ENCODE assay signal across 18 cellular contexts in the genomic region with DNA sequence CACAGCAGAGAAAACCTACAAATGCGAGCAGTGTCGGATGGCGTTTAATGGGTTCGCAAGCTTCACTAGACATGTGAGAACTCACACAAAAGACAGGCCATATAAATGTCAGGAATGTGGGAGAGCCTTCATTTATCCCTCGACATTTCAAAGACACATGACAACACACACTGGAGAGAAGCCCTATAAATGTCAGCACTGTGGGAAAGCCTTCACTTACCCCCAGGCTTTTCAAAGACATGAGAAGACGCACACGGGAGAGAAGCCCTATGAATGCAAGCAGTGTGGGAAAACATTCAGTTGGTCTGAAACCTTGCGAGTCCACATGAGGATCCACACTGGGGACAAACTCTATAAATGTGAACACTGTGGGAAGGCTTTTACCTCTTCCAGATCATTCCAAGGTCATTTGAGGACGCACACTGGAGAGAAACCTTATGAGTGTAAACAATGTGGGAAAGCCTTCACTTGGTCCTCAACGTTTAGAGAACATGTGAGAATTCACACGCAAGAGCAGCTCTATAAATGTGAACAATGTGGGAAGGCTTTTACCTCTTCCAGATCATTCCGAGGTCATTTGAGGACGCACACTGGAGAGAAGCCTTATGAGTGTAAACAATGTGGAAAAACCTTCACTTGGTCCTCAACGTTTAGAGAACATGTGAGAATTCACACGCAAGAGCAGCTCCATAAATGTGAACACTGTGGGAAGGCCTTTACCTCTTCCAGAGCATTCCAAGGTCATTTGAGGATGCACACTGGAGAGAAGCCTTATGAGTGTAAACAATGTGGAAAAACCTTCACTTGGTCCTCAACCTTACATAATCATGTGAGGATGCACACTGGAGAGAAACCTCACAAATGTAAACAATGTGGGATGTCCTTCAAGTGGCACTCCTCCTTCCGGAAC. TPM values are rescaled to one million over a fixed set of nuclear protein-coding genes. Genes with fewer than 3 reads are reported as not detected.
DNase-seq lines count a peak whose midpoint lies in the region; ATAC-seq, FAIRE-seq and TF ChIP-seq lines count a peak whose summit lies in the region.
"Had no signal": no experiment of that assay in that cellular context is flagged by ENCODE, and none has a peak within 500 bp of the region (broad histone marks: within the 10 kb centered on the region; RNA-seq: fewer than 3 reads in every experiment).

No MANE protein-coding gene starts in this region.

- peaks cover 6% of the 10 kb centered on the region for H3K27me3 Mint-ChIP-seq in neural progenitor cell (ENCODE audit: insufficient read depth, low read depth)

- H3K36me3 ChIP-seq in HUES6 (ENCODE audit: control insufficient read depth, insufficient read depth, low read length), result peaks cover 49% of the 10 kb centered on the region
- peaks cover 16% of the 10 kb centered on the region for H3K36me3 ChIP-seq in bronchial epithelial cell (ENCODE audit: control insufficient read depth, insufficient read depth, low read length)
- H3K36me3 ChIP-seq in neural progenitor cell, result peaks cover 30% of the 10 kb centered on the region

- H3K4me1 ChIP-seq in HUES6 (ENCODE audit: control insufficient read depth, insufficient read depth, low read length), result no peaks in the 10 kb centered on the region
- peaks cover 7% of the 10 kb centered on the region for H3K4me1 ChIP-seq in neural progenitor cell
- H3K4me1 ChIP-seq: BE2C had no signal

- peak; percentile 66 for FAIRE-seq in bronchial epithelial cell (lab: Jason Lieb, UNC)
- FAIRE-seq: G401.6, GM12891, GM18507 had no signal

- DNase-seq in bronchial epithelial cell (ENCODE audit: low read depth) (no peak), neural progenitor cell (ENCODE audit: low spot score) (no peak), NCI-H524 treated with DMSO at 0.1 percent for 48 hours (lab: John Stamatoyannopoulos, UW) (no peak)
- DNase-seq: BE2C; CD8-positive, alpha-beta T cell; DND-41; NCI-H187; NCI-H226; NCI-H526 treated with DMSO at 0.1 percent for 48 hours; NK-92 treated with Interleukin-12 subunit alpha and Interleukin-12 subunit beta, amount 100 ng/mL, for 24 hours; SHP77 treated with DMSO at 0.1 percent for 48 hours had no signal

- no peaks in the 10 kb centered on the region for H3F3A ChIP-seq in neural progenitor cell (ENCODE audit: low read depth)

- no peak overlapping the region for H3K27ac Mint-ChIP-seq in neural progenitor cell
- H3K27ac Mint-ChIP-seq: CD8-positive, alpha-beta T cell; T-helper 1 cell treated with Interleukin-12 subunit alpha and Interleukin-12 subunit beta and Interleukin-4 antibody, amounts not matched to agents 30 μg/mL and 1 μg/mL, for 36 hours had no signal

- peaks cover 51% of the 10 kb centered on the region for H3K9me3 Mint-ChIP-seq in neural progenitor cell

- H3K4me1 Mint-ChIP-seq in neural progenitor cell, result peaks cover 3% of the 10 kb centered on the region

- H3K27ac ChIP-seq in HUES6 (ENCODE audit: low read depth, low read length), result no peak overlapping the region
- H3K27ac ChIP-seq in neural progenitor cell, result no peak overlapping the region

- no peak for ATAC-seq in HG02623 (IDR thresholded peaks at IDR 0.05; ENCODE audit: unreplicated experiment)
- ATAC-seq: CD8-positive, alpha-beta T cell had no signal

- H3K9ac ChIP-seq in HUES6 (ENCODE audit: low read length) (no peak overlapping the region), neural progenitor cell (no peak overlapping the region)

- peak overlapping the region; percentile 17; the same call in 1 of the 2 replicates for H3K4me3 ChIP-seq in HUES6 (ENCODE audit: low read depth, low read length)
- H3K4me3 ChIP-seq in bronchial epithelial cell (ENCODE audit: low read depth, low read length), result no peak overlapping the region
- peak overlapping the region; percentile 2 for H3K4me3 ChIP-seq in neural progenitor cell

- H3K4me3 Mint-ChIP-seq in neural progenitor cell, result no peak overlapping the region
- H3K4me3 Mint-ChIP-seq: CD8-positive, alpha-beta T cell; T-helper 1 cell treated with Interleukin-12 subunit alpha and Interleukin-12 subunit beta and Interleukin-4 antibody, amounts not matched to agents 30 μg/mL and 1 μg/mL, for 36 hours had no signal

- H3K27me3 ChIP-seq in HUES6 (ENCODE audit: control insufficient read depth, insufficient read depth, low read length) (no peaks in the 10 kb centered on the region), bronchial epithelial cell (ENCODE audit: control insufficient read depth, insufficient read depth, low read length) (no peaks in the 10 kb centered on the region), neural progenitor cell (no peaks in the 10 kb centered on the region)
- H3K27me3 ChIP-seq: BE2C had no signal

- H4K20me1 ChIP-seq in neural progenitor cell (ENCODE audit: low read depth), result no peaks in the 10 kb centered on the region

- no peak overlapping the region for H3K4me2 ChIP-seq in neural progenitor cell

- peaks cover 10% of the 10 kb centered on the region for H3K79me2 ChIP-seq in neural progenitor cell (ENCODE audit: low read depth)

- H2AFZ ChIP-seq in neural progenitor cell (replicated peaks), result no peak overlapping the region

- TF ChIP-seq CTCF in bronchial epithelial cell (IDR thresholded peaks at IDR 0.05; ENCODE audit: insufficient read depth, low read length, severe bottlenecking), result no peak
- TF ChIP-seq CTCF in neural progenitor cell (IDR thresholded peaks at IDR 0.05), result no peak

- H3K36me3 Mint-ChIP-seq in neural progenitor cell, result peaks cover 50% of the 10 kb centered on the region

- H3K9me3 ChIP-seq in HUES6 (ENCODE audit: control insufficient read depth, insufficient read depth, low read depth, low read length), result peaks cover 68% of the 10 kb centered on the region
- H3K9me3 ChIP-seq in neural progenitor cell (ENCODE audit: low read depth), result peaks cover 12% of the 10 kb centered on the region

RNA-seq across cellular contexts. Expression of gene ZNF57, which starts 16.8 kb away (rescaled TPM):
- total RNA-seq in bronchial epithelial cell, result 11.1 and 11.6 TPM in 2 replicates
- total RNA-seq in neural progenitor cell (ENCODE audit: low replicate concordance), result 5.6 and 6.3 TPM in 2 replicates

RNA-seq across cellular contexts. Expression of gene ZNF77, which starts 27.2 kb away (rescaled TPM):
- 7.9 and 9.2 TPM in 2 replicates for total RNA-seq in bronchial epithelial cell
- 6.2 and 6.5 TPM in 2 replicates for total RNA-seq in neural progenitor cell (ENCODE audit: low replicate concordance)

RNA-seq across cellular contexts. Expression of gene ZNF556, which starts 50.4 kb away (rescaled TPM):
- total RNA-seq in bronchial epithelial cell (2.0 and 2.4 TPM in 2 replicates), neural progenitor cell (ENCODE audit: low replicate concordance) (0.25 TPM in 1 of 2 replicates, not detected in the other)
- total RNA-seq: CD8-positive, alpha-beta T cell; H4 had no signal

RNA-seq across cellular contexts. Expression of gene TLE6, which starts 59.8 kb away (rescaled TPM):
- total RNA-seq in bronchial epithelial cell (under 0.01 TPM in 1 of 2 replicates, not detected in the other), neural progenitor cell (ENCODE audit: low replicate concordance) (0.22 and 1.8 TPM in 2 replicates)
- total RNA-seq: CD8-positive, alpha-beta T cell had no signal
